Comparison of ENCODE assay signal across 22 cellular contexts in genomic region chr12:89210277-89210676, GRCh38.
DNase-seq lines count a peak whose midpoint lies in the region; ATAC-seq, FAIRE-seq and TF ChIP-seq lines count a peak whose summit lies in the region.
"Had no signal": no experiment of that assay in that cellular context is flagged by ENCODE, and none has a peak within 500 bp of the region (broad histone marks: within the 10 kb centered on the region; RNA-seq: fewer than 3 reads in every experiment).

No MANE protein-coding gene starts in this region.

- TF ChIP-seq POLR2A in GM12892 (IDR thresholded peaks at IDR 0.05; ENCODE audit: low read depth, low read length): no peak

- in situ Hi-C loops in G401 (cut with HindIII; ENCODE audit: low sequenced_read_pairs): no loop called here

- ATAC-seq in GM18868 (IDR thresholded peaks at IDR 0.05; ENCODE audit: unreplicated experiment): peak; percentile 89
- peak; percentile 73 for ATAC-seq in HG03039 (IDR thresholded peaks at IDR 0.05; ENCODE audit: unreplicated experiment)
- ATAC-seq: activated T-cell treated with anti-CD3 and anti-CD28 coated beads, Interleukin-2, amount 50 U/mL, for 4 hours; effector memory CD8-positive, alpha-beta T cell; HCT116; right cardiac atrium had no signal

- FAIRE-seq in GM12892 (lab: Jason Lieb, UNC): peak; percentile 51

- no peak for DNase-seq in GM12892 (ENCODE audit: insufficient read length)
- peak; percentile 58 for DNase-seq in islet precursor cell
- no peak for DNase-seq in nucleus accumbens (lab: John Stamatoyannopoulos, UW)
- no peak for DNase-seq in NCI-H128 (lab: John Stamatoyannopoulos, UW; ENCODE audit: unreplicated experiment)
- DNase-seq in G401 (ENCODE audit: low spot score): no peak
- DNase-seq: activated CD4-positive, alpha-beta memory T cell treated with anti-CD3 and anti-CD28 coated beads, Interleukin-2, amount 10 ng/mL, durations not matched to agents 7 days and 5 days; activated T-cell treated with anti-CD3 and anti-CD28 coated beads, Interleukin-2, amount 50 U/mL, for 4 hours; AML-193; effector memory CD8-positive, alpha-beta T cell; EL; esophagus squamous epithelium; NCI-H1417 treated with DMSO at 0.1 percent for 48 hours; NCI-H2171 treated with DMSO at 0.1 percent for 48 hours; NCI-H82; occipital lobe; right cardiac atrium; SIG-M5; stimulated activated naive B cell treated with anti-CD40 and anti-IgM and Interleukin-4, amounts not matched to agents 10 μg/mL and 1 μg/mL and 100 μg/mL, for 72 hours; trophoblast cell had no signal
